ENCODE assay signal across 19 cellular contexts in genomic region chr5:126868338-126868737, GRCh38.
DNase-seq lines count a peak whose midpoint lies in the region; ATAC-seq and TF ChIP-seq lines count a peak whose summit lies in the region.
"Had no signal": no experiment of that assay in that cellular context is flagged by ENCODE, and none has a peak within 500 bp of the region (broad histone marks: within the 10 kb centered on the region; RNA-seq: fewer than 3 reads in every experiment).

No MANE protein-coding gene starts in this region.

- intact Hi-C loops in A673 (cut with micrococcal nuclease; ENCODE audit: unreplicated experiment), result no loop called here

- peak overlapping the region; percentile 32 for H3K4me3 ChIP-seq in A673 (ENCODE audit: low read depth, low read length, poor library complexity, severe bottlenecking)
- no peak overlapping the region for H3K4me3 ChIP-seq in GM23338
- H3K4me3 ChIP-seq: colonic mucosa, lung had no signal

- DNase-seq in A673 (ENCODE audit: low spot score) (no peak), GM23338 (ENCODE audit: low spot score) (no peak), memory B cell (ENCODE audit: low spot score in 2 of 2) (no peak)
- DNase-seq: colonic mucosa; heart left ventricle; NCI-H2107; NCI-H524 treated with DMSO at 0.1 percent for 48 hours; stimulated activated CD4-positive, alpha-beta T cell treated with anti-CD3 and anti-CD28 coated beads, Interleukin-1b, Interleukin-23, amount 100 ng/mL, for 48 hours; stimulated activated naive B cell treated with anti-CD40 and anti-IgM and Interleukin-4, amounts not matched to agents 10 μg/mL and 1 μg/mL and 100 μg/mL, for 72 hours had no signal

- H3K9me2 ChIP-seq in GM23338 (ENCODE audit: insufficient read depth), result 0 out of 2 replicates have a peak, but pooled peaks cover 3% of the 10 kb centered on the region

- peaks cover 4% of the 10 kb centered on the region; the same call in 1 of the 3 replicates for H3K36me3 Mint-ChIP-seq in GM23338 (ENCODE audit: low read depth)
- H3K36me3 Mint-ChIP-seq in brain, result no peaks in the 10 kb centered on the region
- H3K36me3 Mint-ChIP-seq in memory B cell, result peaks cover 14% of the 10 kb centered on the region

- TF ChIP-seq CTCF in A673 (conservative IDR thresholded peaks at IDR 0.05; ENCODE audit: low read depth, low read length) (no peak), GM23338 (conservative IDR thresholded peaks at IDR 0.05; ENCODE audit: low read depth in 2 of 2) (no peak), brain (conservative IDR thresholded peaks at IDR 0.05) (no peak)

- CTCF ChIA-PET in A673 (lab: Charles Lee), result no interaction called here

- POLR2A ChIA-PET in A673 (lab: Charles Lee; ENCODE audit: low non-redundant PET), result no interaction called here

- H3K27ac ChIP-seq in A673 (ENCODE audit: low read depth, low read length, poor library complexity, severe bottlenecking) (no peak overlapping the region), GM23338 (ENCODE audit: low read depth) (no peak overlapping the region)
- H3K27ac ChIP-seq: colonic mucosa, heart left ventricle, RWPE1, thoracic aorta had no signal

- H3K36me3 ChIP-seq in A673 (ENCODE audit: insufficient read depth, low read length, poor library complexity, severe bottlenecking) (no peaks in the 10 kb centered on the region), GM23338 (ENCODE audit: insufficient read depth) (no peaks in the 10 kb centered on the region)
- H3K36me3 ChIP-seq: colonic mucosa, thoracic aorta had no signal

- H3K4me3 Mint-ChIP-seq in GM23338 (peak overlapping the region; percentile 71; the same call in 1 of the 3 replicates), brain (peak overlapping the region; percentile 77 to 89 (median 84)), memory B cell (peak overlapping the region; percentile 79)

- peaks cover 5% of the 10 kb centered on the region; the same call in 1 of the 2 replicates for H3F3A ChIP-seq in GM23338 (replicated peaks; ENCODE audit: low read depth)

- H3K79me2 ChIP-seq in GM23338 (replicated peaks; ENCODE audit: insufficient read depth), result no peaks in the 10 kb centered on the region

- H3K27ac Mint-ChIP-seq in GM23338 (no peak overlapping the region), brain (peak overlapping the region; percentile 83 to 95 (median 93)), memory B cell (no peak overlapping the region)
- H3K27ac Mint-ChIP-seq: progenitor cell of endocrine pancreas had no signal

- BruUV-seq in A673 (replicated peaks; lab: Mats Ljungman, UMichigan), result no TSS peak

- H3K9me3 Mint-ChIP-seq in GM23338, result no peaks in the 10 kb centered on the region
- peaks cover 0 to 5% (median 0%) of the 10 kb centered on the region in 5 experiments for H3K9me3 Mint-ChIP-seq in brain
- no peaks in the 10 kb centered on the region for H3K9me3 Mint-ChIP-seq in memory B cell
- H3K9me3 Mint-ChIP-seq: CD4-positive, alpha-beta memory T cell; stimulated activated naive B cell treated with anti-CD40 and anti-IgM and Interleukin-4, amounts not matched to agents 10 μg/mL and 1 μg/mL and 100 μg/mL, for 72 hours had no signal

- no peak for ATAC-seq in GM23338
- no peak for ATAC-seq in memory B cell (ENCODE audit: low read depth)
- ATAC-seq in HG03521 (IDR thresholded peaks at IDR 0.05; ENCODE audit: unreplicated experiment), result no peak
- ATAC-seq in HG03442 (IDR thresholded peaks at IDR 0.05; ENCODE audit: unreplicated experiment), result no peak
- no peak for ATAC-seq in GM19328 (IDR thresholded peaks at IDR 0.05; ENCODE audit: unreplicated experiment)
- ATAC-seq in GM19463 (IDR thresholded peaks at IDR 0.05; ENCODE audit: unreplicated experiment), result no peak

- H3K4me1 ChIP-seq in A673 (ENCODE audit: insufficient read depth, low read length, poor library complexity, severe bottlenecking) (peaks cover 12% of the 10 kb centered on the region), GM23338 (ENCODE audit: insufficient read depth) (peaks cover 16% of the 10 kb centered on the region)
- H3K4me1 ChIP-seq: colonic mucosa had no signal

- no peaks in the 10 kb centered on the region for H4K20me1 ChIP-seq in GM23338 (replicated peaks; ENCODE audit: insufficient read depth)

- no peaks in the 10 kb centered on the region for H3K27me3 ChIP-seq in A673 (replicated peaks; ENCODE audit: insufficient read depth, low read depth, low read length, poor library complexity)
- no peaks in the 10 kb centered on the region for H3K27me3 ChIP-seq in GM23338 (ENCODE audit: insufficient read depth)
- H3K27me3 ChIP-seq: colonic mucosa, heart left ventricle had no signal

- no peaks in the 10 kb centered on the region for H3K9me3 ChIP-seq in A673 (ENCODE audit: low read depth, low read length, poor library complexity, severe bottlenecking)
- H3K9me3 ChIP-seq: colonic mucosa, heart left ventricle, thoracic aorta had no signal

- H3K27me3 Mint-ChIP-seq in GM23338 (ENCODE audit: insufficient read depth, low read depth, poor library complexity) (peaks cover 1% of the 10 kb centered on the region), brain (peaks cover 4% of the 10 kb centered on the region), memory B cell (no peaks in the 10 kb centered on the region)
- H3K27me3 Mint-ChIP-seq: CD4-positive, alpha-beta memory T cell; stimulated activated naive B cell treated with anti-CD40 and anti-IgM and Interleukin-4, amounts not matched to agents 10 μg/mL and 1 μg/mL and 100 μg/mL, for 72 hours had no signal

- H2AFZ ChIP-seq in GM23338, result no peak overlapping the region

- peaks cover 30% of the 10 kb centered on the region for H3K4me1 Mint-ChIP-seq in GM23338
- H3K4me1 Mint-ChIP-seq in brain, result peaks cover 53% of the 10 kb centered on the region
- peaks cover 10% of the 10 kb centered on the region for H3K4me1 Mint-ChIP-seq in memory B cell

- H3K4me2 ChIP-seq in GM23338, result peak overlapping the region; percentile 71; the same call in 1 of the 2 replicates

TF ChIP-seq in GM23338, 12 proteins besides CTCF, POLR2A, EP300 and RAD21:
- TF ChIP-seq CREB1 (CRISPR knock-in tag; IDR thresholded peaks at IDR 0.05; ENCODE audit: low read depth), result peak; percentile 39; the same call in 1 of the 2 replicates
- no peak for TF ChIP-seq ZNF114 (CRISPR knock-in tag; IDR thresholded peaks at IDR 0.05)
TF ChIP-seq in GM23338: peak in this region for 1.

Comparison
In these comparisons a context has a peak if more than half of its experiments do, and no peak if none do; other contexts are left out.
1. H3K27ac Mint-ChIP-seq: peak in brain (5 of 5); none in GM23338 (single experiment) and memory B cell (single experiment).
2. Peak in every context shown above with its lines, with median percentiles within 50 percentile points of each other: H3K4me3 Mint-ChIP-seq.